ENCODE assay signal across 8 cellular contexts in the genomic region with DNA sequence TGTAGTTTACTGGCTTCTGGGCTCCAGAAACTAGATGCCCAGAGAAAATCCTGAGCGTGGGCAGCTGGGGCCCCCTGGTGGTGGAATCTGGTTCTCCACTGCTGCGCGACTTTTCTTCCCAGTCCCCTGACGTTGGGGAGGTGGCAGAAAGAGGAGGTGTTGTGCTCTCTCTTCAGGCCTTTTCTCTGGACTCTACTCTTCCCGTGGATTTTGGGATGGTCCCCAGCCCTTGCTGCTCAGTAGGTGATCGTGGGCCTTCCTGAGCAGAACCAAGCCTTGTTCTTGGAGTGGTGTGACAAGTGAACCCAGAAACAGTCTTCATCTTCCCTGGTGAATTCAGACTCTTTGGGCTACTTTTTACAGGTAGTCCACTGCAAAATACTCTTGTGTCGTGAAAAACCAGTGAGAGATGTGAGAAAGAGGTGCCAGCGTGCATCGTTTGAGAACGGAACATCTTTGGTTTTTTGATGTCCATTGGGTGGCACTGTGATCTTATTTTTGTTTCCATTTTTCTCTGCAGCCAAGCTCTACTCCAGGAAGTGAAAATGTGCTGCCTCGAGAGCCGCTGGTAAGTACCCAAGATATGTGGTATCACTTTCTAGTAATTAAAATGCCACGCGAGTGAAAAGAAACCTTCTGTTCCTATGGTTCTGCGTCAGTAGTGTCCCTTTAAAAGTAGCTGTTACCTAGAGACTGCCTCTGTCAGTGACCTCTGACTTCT. TPM values are rescaled to one million over a fixed set of nuclear protein-coding genes. Genes with fewer than 3 reads are reported as not detected.
DNase-seq lines count a peak whose midpoint lies in the region; ATAC-seq and TF ChIP-seq lines count a peak whose summit lies in the region.

No MANE protein-coding gene starts in this region.

- peak overlapping the region; percentile 23 for H3K9ac ChIP-seq in neural cell (ENCODE audit: low read length)

- no peak for TF ChIP-seq POLR2A in Peyer's patch (IDR thresholded peaks at IDR 0.05)

- no peaks in the 10 kb centered on the region for H3F3A ChIP-seq in neural cell (ENCODE audit: insufficient read depth, low read length, poor library complexity, severe bottlenecking)

- no peaks in the 10 kb centered on the region for H3K9me2 ChIP-seq in neural cell (ENCODE audit: insufficient read depth, low read length)

- no peaks in the 10 kb centered on the region for H3K27me3 Mint-ChIP-seq in activated T-cell treated with anti-CD3 and anti-CD28 coated beads, Interleukin-2, amount 50 U/mL, for 72 hours (ENCODE audit: low read depth)
- no peaks in the 10 kb centered on the region for H3K27me3 Mint-ChIP-seq in stimulated activated naive CD8-positive, alpha-beta T cell treated with anti-CD3 and anti-CD28 coated beads, Interleukin-15, Interleukin-2, amounts not matched to agents 100 ng/mL and 50 ng/mL, for 24 hours

- H3K9me3 Mint-ChIP-seq in activated T-cell treated with anti-CD3 and anti-CD28 coated beads, Interleukin-2, amount 50 U/mL, for 72 hours: no peaks in the 10 kb centered on the region
- H3K9me3 Mint-ChIP-seq in stimulated activated naive CD8-positive, alpha-beta T cell treated with anti-CD3 and anti-CD28 coated beads, Interleukin-15, Interleukin-2, amounts not matched to agents 100 ng/mL and 50 ng/mL, for 24 hours: no peaks in the 10 kb centered on the region

- peaks cover 0 to 18% (median under 1%) of the 10 kb centered on the region in 4 donors for H3K4me1 ChIP-seq in Peyer's patch

- peak; percentile 82 to 90 (median 87) for TF ChIP-seq CTCF in Peyer's patch (IDR thresholded peaks at IDR 0.05)
- TF ChIP-seq CTCF in neural cell (IDR thresholded peaks at IDR 0.05; ENCODE audit: poor library complexity, severe bottlenecking): peak; percentile 94

- H3K36me3 ChIP-seq in Peyer's patch (no peaks in the 10 kb centered on the region), neural cell (ENCODE audit: insufficient read depth, low read length) (no peaks in the 10 kb centered on the region)

- H3K79me2 ChIP-seq in neural cell (replicated peaks; ENCODE audit: insufficient read depth, low read length): no peaks in the 10 kb centered on the region

- no peak for TF ChIP-seq EP300 in neural cell (conservative IDR thresholded peaks at IDR 0.05; ENCODE audit: poor library complexity, severe bottlenecking)

- TF ChIP-seq RAD21 in neural cell (conservative IDR thresholded peaks at IDR 0.05): peak; percentile 82

- H3K27ac ChIP-seq in Peyer's patch (peak overlapping the region; percentile 48 to 71 (median 61)), neural cell (ENCODE audit: low read length) (no peak overlapping the region)

- H3K4me2 ChIP-seq in neural cell (ENCODE audit: low read length): no peak overlapping the region

- peaks cover 2 to 3% of the 10 kb centered on the region in 2 donors for H3K36me3 Mint-ChIP-seq in activated T-cell treated with anti-CD3 and anti-CD28 coated beads, Interleukin-2, amount 50 U/mL, for 72 hours (ENCODE audit: insufficient read depth in 2 of 2)
- peaks cover 14% of the 10 kb centered on the region for H3K36me3 Mint-ChIP-seq in stimulated activated naive CD8-positive, alpha-beta T cell treated with anti-CD3 and anti-CD28 coated beads, Interleukin-15, Interleukin-2, amounts not matched to agents 100 ng/mL and 50 ng/mL, for 24 hours (ENCODE audit: low read depth)

- DNase-seq in DMS153 treated with DMSO at 0.1 percent for 48 hours (lab: John Stamatoyannopoulos, UW; ENCODE audit: unreplicated experiment) (peak; percentile 92), Peyer's patch (peak; percentile 68 to 88 (median 88)), fibroblast of peridontal ligament (ENCODE audit: extremely low read depth) (peak; percentile 78)
- DNase-seq in Jurkat, Clone E6-1 (ENCODE audit: low read depth, low spot score): peak; percentile 75
- peak; percentile 80 to 89 for DNase-seq in activated T-cell treated with anti-CD3 and anti-CD28 coated beads, Interleukin-2, amount 50 U/mL, for 72 hours

- no peaks in the 10 kb centered on the region for H4K20me1 ChIP-seq in neural cell (ENCODE audit: insufficient read depth)

- H3K27me3 ChIP-seq in Peyer's patch (no peaks in the 10 kb centered on the region), neural cell (ENCODE audit: insufficient read depth, low read depth, low read length) (no peaks in the 10 kb centered on the region)

- H3K9me3 ChIP-seq in Peyer's patch (no peaks in the 10 kb centered on the region), neural cell (ENCODE audit: low read length) (no peaks in the 10 kb centered on the region)

- peak overlapping the region; percentile 35 for H3K4me3 ChIP-seq in Jurkat, Clone E6-1 (ENCODE audit: low read length)
- H3K4me3 ChIP-seq in Peyer's patch (peak overlapping the region; percentile 9 to 46 (median 38)), neural cell (ENCODE audit: low read length) (peak overlapping the region; percentile 45)

- no peak overlapping the region for H2AFZ ChIP-seq in neural cell (ENCODE audit: low read depth, low read length)

- ATAC-seq in GM21528 (IDR thresholded peaks at IDR 0.05; ENCODE audit: low FRiP score, unreplicated experiment): peak; percentile 69
- ATAC-seq in activated T-cell treated with anti-CD3 and anti-CD28 coated beads, Interleukin-2, amount 50 U/mL, for 72 hours (replicated peaks in 1 of 2): peak; percentile 90 to 93

- H3K27ac Mint-ChIP-seq in activated T-cell treated with anti-CD3 and anti-CD28 coated beads, Interleukin-2, amount 50 U/mL, for 72 hours: peak overlapping the region; percentile 88
- peak overlapping the region; percentile 89 for H3K27ac Mint-ChIP-seq in stimulated activated naive CD8-positive, alpha-beta T cell treated with anti-CD3 and anti-CD28 coated beads, Interleukin-15, Interleukin-2, amounts not matched to agents 100 ng/mL and 50 ng/mL, for 24 hours

- peaks cover 68% of the 10 kb centered on the region for H3K4me1 Mint-ChIP-seq in activated T-cell treated with anti-CD3 and anti-CD28 coated beads, Interleukin-2, amount 50 U/mL, for 72 hours (ENCODE audit: low read depth)
- H3K4me1 Mint-ChIP-seq in stimulated activated naive CD8-positive, alpha-beta T cell treated with anti-CD3 and anti-CD28 coated beads, Interleukin-15, Interleukin-2, amounts not matched to agents 100 ng/mL and 50 ng/mL, for 24 hours (ENCODE audit: low read depth): peaks cover 51% of the 10 kb centered on the region

- H3K4me3 Mint-ChIP-seq in activated T-cell treated with anti-CD3 and anti-CD28 coated beads, Interleukin-2, amount 50 U/mL, for 72 hours: peak overlapping the region; percentile 79 to 92
- peak overlapping the region; percentile 80 for H3K4me3 Mint-ChIP-seq in stimulated activated naive CD8-positive, alpha-beta T cell treated with anti-CD3 and anti-CD28 coated beads, Interleukin-15, Interleukin-2, amounts not matched to agents 100 ng/mL and 50 ng/mL, for 24 hours

TF ChIP-seq in neural cell, 6 proteins besides CTCF, POLR2A, EP300 and RAD21:
- TF ChIP-seq MXI1 (conservative IDR thresholded peaks at IDR 0.05; ENCODE audit: poor library complexity, severe bottlenecking): peak; percentile 14
- TF ChIP-seq, protein P1, sequence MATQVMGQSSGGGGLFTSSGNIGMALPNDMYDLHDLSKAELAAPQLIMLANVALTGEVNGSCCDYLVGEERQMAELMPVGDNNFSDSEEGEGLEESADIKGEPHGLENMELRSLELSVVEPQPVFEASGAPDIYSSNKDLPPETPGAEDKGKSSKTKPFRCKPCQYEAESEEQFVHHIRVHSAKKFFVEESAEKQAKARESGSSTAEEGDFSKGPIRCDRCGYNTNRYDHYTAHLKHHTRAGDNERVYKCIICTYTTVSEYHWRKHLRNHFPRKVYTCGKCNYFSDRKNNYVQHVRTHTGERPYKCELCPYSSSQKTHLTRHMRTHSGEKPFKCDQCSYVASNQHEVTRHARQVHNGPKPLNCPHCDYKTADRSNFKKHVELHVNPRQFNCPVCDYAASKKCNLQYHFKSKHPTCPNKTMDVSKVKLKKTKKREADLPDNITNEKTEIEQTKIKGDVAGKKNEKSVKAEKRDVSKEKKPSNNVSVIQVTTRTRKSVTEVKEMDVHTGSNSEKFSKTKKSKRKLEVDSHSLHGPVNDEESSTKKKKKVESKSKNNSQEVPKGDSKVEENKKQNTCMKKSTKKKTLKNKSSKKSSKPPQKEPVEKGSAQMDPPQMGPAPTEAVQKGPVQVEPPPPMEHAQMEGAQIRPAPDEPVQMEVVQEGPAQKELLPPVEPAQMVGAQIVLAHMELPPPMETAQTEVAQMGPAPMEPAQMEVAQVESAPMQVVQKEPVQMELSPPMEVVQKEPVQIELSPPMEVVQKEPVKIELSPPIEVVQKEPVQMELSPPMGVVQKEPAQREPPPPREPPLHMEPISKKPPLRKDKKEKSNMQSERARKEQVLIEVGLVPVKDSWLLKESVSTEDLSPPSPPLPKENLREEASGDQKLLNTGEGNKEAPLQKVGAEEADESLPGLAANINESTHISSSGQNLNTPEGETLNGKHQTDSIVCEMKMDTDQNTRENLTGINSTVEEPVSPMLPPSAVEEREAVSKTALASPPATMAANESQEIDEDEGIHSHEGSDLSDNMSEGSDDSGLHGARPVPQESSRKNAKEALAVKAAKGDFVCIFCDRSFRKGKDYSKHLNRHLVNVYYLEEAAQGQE (IDR thresholded peaks at IDR 0.05; ENCODE audit: borderline replicate concordance): no peak
- TF ChIP-seq POLR2AphosphoS5 (IDR thresholded peaks at IDR 0.05): no peak
- peak; percentile 75 for TF ChIP-seq SMC3 (conservative IDR thresholded peaks at IDR 0.05; ENCODE audit: poor library complexity)

RNA-seq across cellular contexts. Expression of a gene that starts 20.2 kb away (rescaled TPM):
- polyA plus RNA-seq in Jurkat, Clone E6-1 (2012; ENCODE audit: insufficient read depth, insufficient read length): 22.4 TPM
- total RNA-seq in Peyer's patch: 10 to 100 TPM; 16.3 to 29.7 (median 26.2) TPM
- total RNA-seq in activated T-cell treated with anti-CD3 and anti-CD28 coated beads, Interleukin-2, amount 50 U/mL, for 72 hours: 10 to 100 TPM; 25.7 to 30.2 TPM
- polyA plus RNA-seq in neural cell: 13.5 and 18.3 TPM in 2 replicates
- polyA minus RNA-seq in neural cell: 11.7 and 13.4 TPM in 2 replicates

RNA-seq across cellular contexts. Expression of a gene that starts 22.6 kb away (rescaled TPM):
- polyA plus RNA-seq in Jurkat, Clone E6-1 (2012; ENCODE audit: insufficient read depth, insufficient read length): 50.4 TPM
- total RNA-seq in Peyer's patch: 10 to 100 TPM; 13.1 to 25.0 (median 21.9) TPM
- 10 to 100 TPM; 26.4 to 27.1 TPM for total RNA-seq in activated T-cell treated with anti-CD3 and anti-CD28 coated beads, Interleukin-2, amount 50 U/mL, for 72 hours
- 32.2 and 32.7 TPM in 2 replicates for polyA plus RNA-seq in neural cell
- polyA minus RNA-seq in neural cell: 34.5 and 39.0 TPM in 2 replicates

RNA-seq across cellular contexts. Expression of a gene that starts 45.1 kb away (rescaled TPM):
- not detected for polyA plus RNA-seq in Jurkat, Clone E6-1 (2012; ENCODE audit: insufficient read depth, insufficient read length)
- total RNA-seq in Peyer's patch: 1 to 10 TPM in 1 of 4 donors, not detected in 3; 1.6 TPM
- under 1 TPM in 1 of 2 donors, not detected in 1; 0.69 TPM for total RNA-seq in activated T-cell treated with anti-CD3 and anti-CD28 coated beads, Interleukin-2, amount 50 U/mL, for 72 hours
- polyA plus RNA-seq in neural cell: 0.46 and 0.81 TPM in 2 replicates
- 0.97 and 1.5 TPM in 2 replicates for polyA minus RNA-seq in neural cell
